ENCODE assay signal across 1 cellular context in the genomic region with DNA sequence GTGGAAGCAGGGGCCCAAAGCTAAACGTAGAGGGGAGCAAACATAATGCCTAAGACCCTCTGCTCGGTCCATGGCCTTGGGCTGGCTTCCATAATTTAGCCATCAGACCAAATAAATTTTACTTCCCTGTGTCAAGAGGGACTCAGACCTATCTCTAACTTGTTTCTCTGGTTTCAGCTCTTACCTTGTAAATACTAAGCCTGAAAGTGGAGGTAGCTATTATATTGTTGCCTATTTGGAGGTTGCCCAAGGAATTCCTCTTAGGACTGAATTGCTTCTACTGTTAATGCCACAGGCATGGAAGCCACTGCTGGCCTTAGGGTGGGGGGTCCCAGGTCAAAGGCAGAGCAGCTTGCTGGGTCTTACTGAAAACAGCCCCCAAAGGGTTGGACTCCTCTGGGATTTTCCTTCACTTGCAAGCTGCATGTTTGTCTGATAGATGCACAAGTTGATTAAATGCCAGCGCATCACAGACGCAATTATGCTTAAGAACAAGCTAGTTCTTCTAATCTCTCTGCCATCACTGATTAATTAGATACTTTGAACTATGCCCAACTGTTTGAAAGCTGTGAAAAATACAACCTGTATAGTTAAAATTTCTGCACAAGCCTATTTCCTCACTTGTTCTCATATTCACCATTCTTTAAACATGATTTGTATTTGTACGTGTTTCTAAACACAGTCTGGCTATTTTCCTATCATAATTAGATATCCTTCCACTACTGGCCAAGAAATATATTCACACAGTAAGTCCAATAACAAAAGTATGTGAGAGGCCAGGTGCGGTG.
TF ChIP-seq lines count a peak whose summit lies in the region.

No MANE protein-coding gene starts in this region.

TF ChIP-seq in GM23338, 12 proteins besides CTCF, POLR2A, EP300 and RAD21 (continued from another document):
- TF ChIP-seq, protein P1, sequence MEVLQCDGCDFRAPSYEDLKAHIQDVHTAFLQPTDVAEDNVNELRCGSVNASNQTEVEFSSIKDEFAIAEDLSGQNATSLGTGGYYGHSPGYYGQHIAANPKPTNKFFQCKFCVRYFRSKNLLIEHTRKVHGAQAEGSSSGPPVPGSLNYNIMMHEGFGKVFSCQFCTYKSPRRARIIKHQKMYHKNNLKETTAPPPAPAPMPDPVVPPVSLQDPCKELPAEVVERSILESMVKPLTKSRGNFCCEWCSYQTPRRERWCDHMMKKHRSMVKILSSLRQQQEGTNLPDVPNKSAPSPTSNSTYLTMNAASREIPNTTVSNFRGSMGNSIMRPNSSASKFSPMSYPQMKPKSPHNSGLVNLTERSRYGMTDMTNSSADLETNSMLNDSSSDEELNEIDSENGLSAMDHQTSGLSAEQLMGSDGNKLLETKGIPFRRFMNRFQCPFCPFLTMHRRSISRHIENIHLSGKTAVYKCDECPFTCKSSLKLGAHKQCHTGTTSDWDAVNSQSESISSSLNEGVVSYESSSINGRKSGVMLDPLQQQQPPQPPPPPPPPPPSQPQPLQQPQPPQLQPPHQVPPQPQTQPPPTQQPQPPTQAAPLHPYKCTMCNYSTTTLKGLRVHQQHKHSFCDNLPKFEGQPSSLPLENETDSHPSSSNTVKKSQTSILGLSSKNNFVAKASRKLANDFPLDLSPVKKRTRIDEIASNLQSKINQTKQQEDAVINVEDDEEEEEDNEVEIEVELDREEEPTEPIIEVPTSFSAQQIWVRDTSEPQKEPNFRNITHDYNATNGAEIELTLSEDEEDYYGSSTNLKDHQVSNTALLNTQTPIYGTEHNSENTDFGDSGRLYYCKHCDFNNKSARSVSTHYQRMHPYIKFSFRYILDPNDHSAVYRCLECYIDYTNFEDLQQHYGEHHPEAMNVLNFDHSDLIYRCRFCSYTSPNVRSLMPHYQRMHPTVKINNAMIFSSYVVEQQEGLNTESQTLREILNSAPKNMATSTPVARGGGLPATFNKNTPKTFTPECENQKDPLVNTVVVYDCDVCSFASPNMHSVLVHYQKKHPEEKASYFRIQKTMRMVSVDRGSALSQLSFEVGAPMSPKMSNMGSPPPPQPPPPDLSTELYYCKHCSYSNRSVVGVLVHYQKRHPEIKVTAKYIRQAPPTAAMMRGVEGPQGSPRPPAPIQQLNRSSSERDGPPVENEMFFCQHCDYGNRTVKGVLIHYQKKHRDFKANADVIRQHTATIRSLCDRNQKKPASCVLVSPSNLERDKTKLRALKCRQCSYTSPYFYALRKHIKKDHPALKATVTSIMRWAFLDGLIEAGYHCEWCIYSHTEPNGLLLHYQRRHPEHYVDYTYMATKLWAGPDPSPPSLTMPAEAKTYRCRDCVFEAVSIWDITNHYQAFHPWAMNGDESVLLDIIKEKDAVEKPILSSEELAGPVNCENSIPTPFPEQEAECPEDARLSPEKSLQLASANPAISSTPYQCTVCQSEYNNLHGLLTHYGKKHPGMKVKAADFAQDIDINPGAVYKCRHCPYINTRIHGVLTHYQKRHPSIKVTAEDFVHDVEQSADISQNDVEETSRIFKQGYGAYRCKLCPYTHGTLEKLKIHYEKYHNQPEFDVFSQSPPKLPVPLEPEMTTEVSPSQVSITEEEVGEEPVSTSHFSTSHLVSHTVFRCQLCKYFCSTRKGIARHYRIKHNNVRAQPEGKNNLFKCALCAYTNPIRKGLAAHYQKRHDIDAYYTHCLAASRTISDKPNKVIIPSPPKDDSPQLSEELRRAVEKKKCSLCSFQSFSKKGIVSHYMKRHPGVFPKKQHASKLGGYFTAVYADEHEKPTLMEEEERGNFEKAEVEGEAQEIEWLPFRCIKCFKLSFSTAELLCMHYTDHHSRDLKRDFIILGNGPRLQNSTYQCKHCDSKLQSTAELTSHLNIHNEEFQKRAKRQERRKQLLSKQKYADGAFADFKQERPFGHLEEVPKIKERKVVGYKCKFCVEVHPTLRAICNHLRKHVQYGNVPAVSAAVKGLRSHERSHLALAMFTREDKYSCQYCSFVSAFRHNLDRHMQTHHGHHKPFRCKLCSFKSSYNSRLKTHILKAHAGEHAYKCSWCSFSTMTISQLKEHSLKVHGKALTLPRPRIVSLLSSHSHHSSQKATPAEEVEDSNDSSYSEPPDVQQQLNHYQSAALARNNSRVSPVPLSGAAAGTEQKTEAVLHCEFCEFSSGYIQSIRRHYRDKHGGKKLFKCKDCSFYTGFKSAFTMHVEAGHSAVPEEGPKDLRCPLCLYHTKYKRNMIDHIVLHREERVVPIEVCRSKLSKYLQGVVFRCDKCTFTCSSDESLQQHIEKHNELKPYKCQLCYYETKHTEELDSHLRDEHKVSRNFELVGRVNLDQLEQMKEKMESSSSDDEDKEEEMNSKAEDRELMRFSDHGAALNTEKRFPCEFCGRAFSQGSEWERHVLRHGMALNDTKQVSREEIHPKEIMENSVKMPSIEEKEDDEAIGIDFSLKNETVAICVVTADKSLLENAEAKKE (CRISPR knock-in tag; IDR thresholded peaks at IDR 0.05) = no peak
- TF ChIP-seq EZH2phosphoT487 (IDR thresholded peaks at IDR 0.05; ENCODE audit: unreplicated experiment) = no peak
- no peak for TF ChIP-seq NANOG (IDR thresholded peaks at IDR 0.05; ENCODE audit: borderline replicate concordance)
- no peak for TF ChIP-seq EZH2 (IDR thresholded peaks at IDR 0.05; ENCODE audit: low read depth, unreplicated experiment)
TF ChIP-seq in GM23338: peak in this region for 0.
